In genomic region chr2:125698280-125698679, GRCh38 we compare ENCODE assay signal across 20 cellular contexts.
DNase-seq lines count a peak whose midpoint lies in the region; TF ChIP-seq lines count a peak whose summit lies in the region.
"Had no signal": no experiment of that assay in that cellular context is flagged by ENCODE, and none has a peak within 500 bp of the region (broad histone marks: within the 10 kb centered on the region; RNA-seq: fewer than 3 reads in every experiment).

No MANE protein-coding gene starts in this region.

- no peaks in the 10 kb centered on the region for H4K20me1 ChIP-seq in hepatocyte (ENCODE audit: insufficient read depth, poor library complexity, severe bottlenecking)
- H4K20me1 ChIP-seq: BLaER1 treated with 17β-estradiol and CSF1 and Interleukin-3, amounts not matched to agents 10 nM and 100 nM had no signal

- H3K4me3 ChIP-seq in hepatocyte (no peak overlapping the region), esophagus squamous epithelium (no peak overlapping the region)
- H3K4me3 ChIP-seq: A549; BLaER1 treated with 17β-estradiol and CSF1 and Interleukin-3, amounts not matched to agents 10 nM and 100 nM had no signal

- no peaks in the 10 kb centered on the region for H3K9me3 ChIP-seq in hepatocyte (ENCODE audit: low read depth)
- no peaks in the 10 kb centered on the region for H3K9me3 ChIP-seq in esophagus squamous epithelium
- H3K9me3 ChIP-seq: A549; BLaER1 treated with 17β-estradiol and CSF1 and Interleukin-3, amounts not matched to agents 10 nM and 100 nM; Caco-2 had no signal

- H3K36me3 ChIP-seq in hepatocyte (replicated peaks; ENCODE audit: insufficient read depth, low read depth) (no peaks in the 10 kb centered on the region), esophagus squamous epithelium (no peaks in the 10 kb centered on the region)
- H3K36me3 ChIP-seq: BLaER1 treated with 17β-estradiol and CSF1 and Interleukin-3, amounts not matched to agents 10 nM and 100 nM had no signal

- TF ChIP-seq CTCF in hepatocyte (IDR thresholded peaks at IDR 0.05; ENCODE audit: poor library complexity) (no peak), esophagus squamous epithelium (IDR thresholded peaks at IDR 0.05) (no peak), HFFc6 (IDR thresholded peaks at IDR 0.05) (no peak)

- H3K27me3 ChIP-seq in hepatocyte: no peaks in the 10 kb centered on the region
- H3K27me3 ChIP-seq in esophagus squamous epithelium: no peaks in the 10 kb centered on the region
- H3K27me3 ChIP-seq: BLaER1 treated with 17β-estradiol and CSF1 and Interleukin-3, amounts not matched to agents 10 nM and 100 nM had no signal

- intact Hi-C loops in esophagus squamous epithelium (cut with DNase I): no loop called here

- no peak for TF ChIP-seq POLR2A in esophagus squamous epithelium (IDR thresholded peaks at IDR 0.05)

- no peak overlapping the region for H2AFZ ChIP-seq in hepatocyte

- DNase-seq in NCI-H1105 treated with DMSO at 0.1 percent for 48 hours (lab: John Stamatoyannopoulos, UW) (peak; percentile 21), NCI-H1105 (lab: John Stamatoyannopoulos, UW) (no peak), H4 (ENCODE audit: low spot score) (peak; percentile 1), hepatocyte (ENCODE audit: low spot score) (peak; percentile 2), medulla oblongata (ENCODE audit: extremely low spot score) (peak; percentile 0), esophagus squamous epithelium (lab: John Stamatoyannopoulos, UW) (no peak), HFFc6 (no peak), HK-2 (ENCODE audit: unreplicated experiment) (no peak)
- DNase-seq: AML-193; Caco-2; Calu3; CD4-positive, alpha-beta T cell; CD8-positive, alpha-beta T cell; DMS79 treated with DMSO at 0.1 percent for 48 hours; GF-D8 had no signal

- H3K4me1 ChIP-seq in hepatocyte (ENCODE audit: insufficient read depth) (no peaks in the 10 kb centered on the region), esophagus squamous epithelium (no peaks in the 10 kb centered on the region)
- H3K4me1 ChIP-seq: A549; BLaER1 treated with 17β-estradiol and CSF1 and Interleukin-3, amounts not matched to agents 10 nM and 100 nM; Caco-2 had no signal

- H3K36me3 Mint-ChIP-seq in HFFc6 (ENCODE audit: low read depth): no peaks in the 10 kb centered on the region
- H3K36me3 Mint-ChIP-seq: CD8-positive, alpha-beta T cell had no signal

- H3K4me2 ChIP-seq in hepatocyte: no peak overlapping the region
- H3K4me2 ChIP-seq: A549; BLaER1 treated with 17β-estradiol and CSF1 and Interleukin-3, amounts not matched to agents 10 nM and 100 nM had no signal

- no peaks in the 10 kb centered on the region for H3K4me1 Mint-ChIP-seq in HFFc6 (ENCODE audit: low read depth)
- H3K4me1 Mint-ChIP-seq: B cell had no signal

- H3K4me3 Mint-ChIP-seq in HFFc6: no peak overlapping the region
- H3K4me3 Mint-ChIP-seq: B cell; CD4-positive, alpha-beta T cell; CD8-positive, alpha-beta T cell had no signal

- no peak overlapping the region for H3K27ac Mint-ChIP-seq in HFFc6
- H3K27ac Mint-ChIP-seq: B cell; CD4-positive, alpha-beta T cell; CD8-positive, alpha-beta T cell had no signal

- no peaks in the 10 kb centered on the region for H3K27me3 Mint-ChIP-seq in HFFc6 (ENCODE audit: insufficient read depth)
- H3K27me3 Mint-ChIP-seq: B cell; CD4-positive, alpha-beta T cell had no signal

- H3K79me2 ChIP-seq in hepatocyte: no peaks in the 10 kb centered on the region

- WGBS in hepatocyte (ENCODE audit: low lambda C conversion rate, missing lambda C conversion rate): 69% methylated on average over 1 of the region's 1 CpG
- WGBS in esophagus squamous epithelium, 2 donors: 50 to 61% methylated on average over 1 of the region's 1 CpG

- no peaks in the 10 kb centered on the region for H3K9me2 ChIP-seq in hepatocyte (replicated peaks; ENCODE audit: insufficient read depth)

- H3K9me3 Mint-ChIP-seq in HFFc6: peaks cover 21% of the 10 kb centered on the region
- H3K9me3 Mint-ChIP-seq: CD8-positive, alpha-beta T cell had no signal

- no peak overlapping the region for H3K27ac ChIP-seq in hepatocyte
- H3K27ac ChIP-seq in esophagus squamous epithelium: no peak overlapping the region
- H3K27ac ChIP-seq: 22Rv1; A549; BLaER1 treated with 17β-estradiol and CSF1 and Interleukin-3, amounts not matched to agents 10 nM and 100 nM; C4-2B had no signal

Comparison
In these comparisons a context has a peak if more than half of its experiments do, and no peak if none do; other contexts are left out.
1. DNase-seq: peak in NCI-H1105 treated with DMSO at 0.1 percent for 48 hours (single experiment), H4 (single experiment), hepatocyte (single experiment) and medulla oblongata (single experiment); none in NCI-H1105 (single experiment), esophagus squamous epithelium (single experiment), HFFc6 (single experiment) and HK-2 (single experiment).